ENCODE assay signal across 8 cellular contexts in the genomic region with DNA sequence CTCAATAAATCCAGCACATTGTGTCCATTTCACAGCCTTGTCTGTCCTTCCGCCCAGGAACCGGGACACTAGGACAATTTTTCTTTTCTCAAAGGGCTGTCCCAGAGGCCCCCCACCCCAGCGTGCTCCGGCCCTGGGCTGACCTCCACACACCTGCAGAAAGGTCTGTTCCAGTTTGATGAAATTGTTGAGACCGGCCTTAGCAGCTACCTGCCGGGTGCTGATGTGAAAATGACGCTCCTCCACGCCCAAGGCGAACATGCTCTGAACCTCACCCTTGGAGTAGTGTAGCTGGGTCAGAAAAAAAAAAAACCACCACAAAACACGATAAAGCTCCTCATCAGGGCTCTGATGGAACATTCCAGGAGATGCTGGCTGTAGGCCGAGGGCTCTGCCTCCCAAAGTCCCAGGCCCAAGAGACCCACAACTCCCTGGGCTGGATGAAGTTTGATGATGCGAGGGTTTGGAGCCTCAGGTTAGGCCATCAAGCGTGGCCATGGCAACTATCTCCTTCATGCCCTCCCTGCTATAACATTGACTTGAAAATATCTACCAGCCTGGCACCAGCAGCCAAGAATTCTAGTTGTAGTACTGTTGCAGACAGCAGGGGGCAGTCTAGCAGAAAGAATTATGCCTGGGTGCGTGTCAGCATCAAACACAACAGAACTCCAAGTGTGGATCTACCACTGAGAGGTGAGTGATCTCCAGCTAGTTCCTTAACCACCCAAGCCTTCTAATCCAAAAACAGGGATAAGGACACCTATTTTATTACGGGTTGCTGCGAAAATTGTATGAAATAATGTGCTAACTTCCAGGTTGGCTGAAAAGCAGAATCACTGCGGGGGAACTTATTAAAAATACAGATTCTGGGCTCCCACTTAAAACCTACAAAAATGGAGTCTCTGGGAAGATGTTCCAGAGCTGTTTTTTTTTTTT.
DNase-seq lines count a peak whose midpoint lies in the region; ATAC-seq and TF ChIP-seq lines count a peak whose summit lies in the region.

No MANE protein-coding gene starts in this region.

- H3K27me3 Mint-ChIP-seq in activated naive CD8-positive, alpha-beta T cell treated with anti-CD3 and anti-CD28 coated beads, Interleukin-2, amount 50 U/mL, for 24 hours, result no peaks in the 10 kb centered on the region

- H4K20me1 ChIP-seq in SU-DHL-6 (ENCODE audit: low read depth, low read length), result no peaks in the 10 kb centered on the region

- H3K9me2 ChIP-seq in SU-DHL-6 (replicated peaks; ENCODE audit: insufficient read depth, low read length), result no peaks in the 10 kb centered on the region

- H3K4me3 ChIP-seq in SU-DHL-6 (ENCODE audit: insufficient read depth, low read length, poor library complexity, severe bottlenecking), result no peak overlapping the region
- H3K4me3 ChIP-seq in left ventricle myocardium inferior, result no peak overlapping the region
- no peak overlapping the region for H3K4me3 ChIP-seq in gastrocnemius medialis

- H2AFZ ChIP-seq in SU-DHL-6 (ENCODE audit: low read depth, low read length, severe bottlenecking), result no peak overlapping the region

- peaks cover 4% of the 10 kb centered on the region for H3K4me1 Mint-ChIP-seq in activated naive CD8-positive, alpha-beta T cell treated with anti-CD3 and anti-CD28 coated beads, Interleukin-2, amount 50 U/mL, for 24 hours

- H3K27ac ChIP-seq in SU-DHL-6 (ENCODE audit: low read depth, low read length) (no peak overlapping the region), left ventricle myocardium inferior (replicated peaks) (no peak overlapping the region), gastrocnemius medialis (no peak overlapping the region)

- H3K27me3 ChIP-seq in SU-DHL-6 (ENCODE audit: low read length) (no peaks in the 10 kb centered on the region), left ventricle myocardium inferior (ENCODE audit: low read depth) (no peaks in the 10 kb centered on the region), gastrocnemius medialis (no peaks in the 10 kb centered on the region)

- H3K9me3 ChIP-seq in SU-DHL-6 (ENCODE audit: insufficient read depth, low read length) (no peaks in the 10 kb centered on the region), left ventricle myocardium inferior (replicated peaks) (no peaks in the 10 kb centered on the region), gastrocnemius medialis (no peaks in the 10 kb centered on the region)

- in situ Hi-C loops in gastrocnemius medialis (cut with MboI; ENCODE audit: low sequenced_read_pairs in 4 of 4), result loop anchor here in 1 of 4 donors (5.0 kb wide), 1 partner anchor 240 kb away; no protein-coding TSS in a partner anchor

- no peak overlapping the region for H3K4me2 ChIP-seq in SU-DHL-6 (ENCODE audit: low read depth, low read length, poor library complexity, severe bottlenecking)

- H3K36me3 ChIP-seq in SU-DHL-6 (ENCODE audit: low read length), result no peaks in the 10 kb centered on the region
- no peaks in the 10 kb centered on the region for H3K36me3 ChIP-seq in left ventricle myocardium inferior
- no peaks in the 10 kb centered on the region for H3K36me3 ChIP-seq in gastrocnemius medialis

- H3K79me2 ChIP-seq in SU-DHL-6 (ENCODE audit: insufficient read depth, low read length), result no peaks in the 10 kb centered on the region

- no peak overlapping the region for H3K9ac ChIP-seq in SU-DHL-6 (ENCODE audit: low read length)

- no peak for TF ChIP-seq POLR2A in gastrocnemius medialis (IDR thresholded peaks at IDR 0.05)

- H3F3A ChIP-seq in SU-DHL-6 (ENCODE audit: insufficient read depth), result no peaks in the 10 kb centered on the region

- intact Hi-C loops in left ventricle myocardium inferior (cut with micrococcal nuclease), result no loop called here
- intact Hi-C loops in gastrocnemius medialis (cut with DNase I; ENCODE audit: low total_unique reads), result loop anchor here (1.0 to 5.0 kb wide), 3 partner anchors 125 to 405 kb away; no protein-coding TSS in a partner anchor

- H3K4me3 Mint-ChIP-seq in activated naive CD8-positive, alpha-beta T cell treated with anti-CD3 and anti-CD28 coated beads, Interleukin-2, amount 50 U/mL, for 24 hours, result no peak overlapping the region

- DNase-seq in EL (peak; percentile 74), LoVo (ENCODE audit: low spot score) (peak; percentile 54), left ventricle myocardium inferior (no peak), gastrocnemius medialis (peak; percentile 19 to 49), DMS153 treated with DMSO at 0.1 percent for 48 hours (lab: John Stamatoyannopoulos, UW; ENCODE audit: unreplicated experiment) (no peak)
- peak; percentile 71 for DNase-seq in activated naive CD8-positive, alpha-beta T cell treated with anti-CD3 and anti-CD28 coated beads, Interleukin-2, amount 50 U/mL, for 24 hours

- no peak overlapping the region for H3K27ac Mint-ChIP-seq in activated naive CD8-positive, alpha-beta T cell treated with anti-CD3 and anti-CD28 coated beads, Interleukin-2, amount 50 U/mL, for 24 hours

- TF ChIP-seq CTCF in SU-DHL-6 (IDR thresholded peaks at IDR 0.05; ENCODE audit: insufficient read depth, low read length, poor library complexity, severe bottlenecking), result peak; percentile 93
- peak; percentile 73 for TF ChIP-seq CTCF in left ventricle myocardium inferior (IDR thresholded peaks at IDR 0.05; ENCODE audit: borderline replicate concordance)
- TF ChIP-seq CTCF in gastrocnemius medialis (IDR thresholded peaks at IDR 0.05 in 4 of 5, conservative IDR thresholded peaks at IDR 0.05 in 1 of 5), result peak; percentile 48 to 81 (median 68)

- peaks cover 6% of the 10 kb centered on the region for H3K4me1 ChIP-seq in left ventricle myocardium inferior
- no peaks in the 10 kb centered on the region for H3K4me1 ChIP-seq in gastrocnemius medialis

- no peaks in the 10 kb centered on the region for H3K9me3 Mint-ChIP-seq in activated naive CD8-positive, alpha-beta T cell treated with anti-CD3 and anti-CD28 coated beads, Interleukin-2, amount 50 U/mL, for 24 hours

- peak; percentile 38 for ATAC-seq in activated naive CD8-positive, alpha-beta T cell treated with anti-CD3 and anti-CD28 coated beads, Interleukin-2, amount 50 U/mL, for 24 hours
- ATAC-seq in gastrocnemius medialis (peak; percentile 57 to 65), HG02885 (IDR thresholded peaks at IDR 0.05; ENCODE audit: poor library complexity, unreplicated experiment) (no peak)

- no peaks in the 10 kb centered on the region for H3K36me3 Mint-ChIP-seq in activated naive CD8-positive, alpha-beta T cell treated with anti-CD3 and anti-CD28 coated beads, Interleukin-2, amount 50 U/mL, for 24 hours (ENCODE audit: low read depth)

Comparison
In these comparisons a context has a peak if more than half of its experiments do, and no peak if none do; other contexts are left out.
1. DNase-seq: peak in EL (single experiment), LoVo (single experiment), activated naive CD8-positive, alpha-beta T cell treated with anti-CD3 and anti-CD28 coated beads, Interleukin-2, amount 50 U/mL, for 24 hours (single experiment) and gastrocnemius medialis (2 of 2); none in left ventricle myocardium inferior (single experiment) and DMS153 treated with DMSO at 0.1 percent for 48 hours (single experiment).
2. Peak in every context shown above with its lines, with median percentiles within 50 percentile points of each other: CTCF ChIP-seq.